1 cellular context compared by ENCODE assay signal in the genomic region with DNA sequence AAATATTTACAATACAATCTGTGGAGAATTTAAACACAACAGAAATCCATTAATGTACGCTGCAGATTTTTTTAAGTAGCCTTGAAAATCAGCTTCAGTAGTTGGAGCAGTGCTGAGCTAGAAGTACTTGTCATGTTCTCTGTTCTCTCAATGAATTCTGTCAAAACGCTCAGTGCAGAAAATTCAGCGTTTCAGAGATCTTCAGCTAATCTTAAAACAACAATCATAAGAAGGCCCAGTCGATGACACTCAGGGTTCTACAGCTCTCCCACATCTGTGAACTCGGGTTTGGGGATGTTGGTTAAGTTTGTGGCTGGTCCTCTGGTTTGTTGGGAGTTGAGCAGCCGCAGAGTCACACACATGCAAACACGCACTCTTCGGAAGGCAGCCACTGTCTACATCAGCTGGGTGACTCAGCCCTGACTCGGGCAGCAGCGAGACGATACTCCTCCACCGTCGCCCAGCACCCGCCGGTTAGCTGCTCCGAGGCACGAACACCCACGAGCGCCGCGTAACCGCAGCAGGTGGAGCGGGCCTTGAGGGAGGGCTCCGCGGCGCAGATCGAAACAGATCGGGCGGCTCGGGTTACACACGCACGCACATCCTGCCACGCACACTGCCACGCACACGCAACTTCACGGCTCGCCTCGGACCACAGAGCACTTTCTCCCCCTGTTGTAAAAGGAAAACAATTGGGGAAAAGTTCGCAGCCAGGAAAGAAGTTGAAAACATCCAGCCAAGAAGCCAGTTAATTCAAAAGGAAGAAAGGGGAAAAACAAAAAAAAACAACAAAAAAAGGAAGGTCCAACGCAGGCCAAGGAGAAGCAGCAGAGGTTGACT.
TF ChIP-seq lines count a peak whose summit lies in the region.

No MANE protein-coding gene starts in this region.

TF ChIP-seq in K562, 482 proteins besides CTCF, POLR2A, EP300 and RAD21 (continued from another document and continues in another):
- TF ChIP-seq, protein P1, sequence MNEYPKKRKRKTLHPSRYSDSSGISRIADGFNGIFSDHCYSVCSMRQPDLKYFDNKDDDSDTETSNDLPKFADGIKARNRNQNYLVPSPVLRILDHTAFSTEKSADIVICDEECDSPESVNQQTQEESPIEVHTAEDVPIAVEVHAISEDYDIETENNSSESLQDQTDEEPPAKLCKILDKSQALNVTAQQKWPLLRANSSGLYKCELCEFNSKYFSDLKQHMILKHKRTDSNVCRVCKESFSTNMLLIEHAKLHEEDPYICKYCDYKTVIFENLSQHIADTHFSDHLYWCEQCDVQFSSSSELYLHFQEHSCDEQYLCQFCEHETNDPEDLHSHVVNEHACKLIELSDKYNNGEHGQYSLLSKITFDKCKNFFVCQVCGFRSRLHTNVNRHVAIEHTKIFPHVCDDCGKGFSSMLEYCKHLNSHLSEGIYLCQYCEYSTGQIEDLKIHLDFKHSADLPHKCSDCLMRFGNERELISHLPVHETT (CRISPR knock-in tag; conservative IDR thresholded peaks at IDR 0.05 in 1 of 2, IDR thresholded peaks at IDR 0.05 in 1 of 2) = 0 out of 4 replicates have a peak, but pooled peaks of 1 of the 2 experiments have one; percentile 34
- peak in 1 of 2 experiments; percentile 72; a peak in 1 of 4 replicates for TF ChIP-seq SIN3A (IDR thresholded peaks at IDR 0.05; ENCODE audit: borderline replicate concordance in 2 of 2, control insufficient read depth in 1 of 2, low read depth in 2 of 2, low read length in 2 of 2)
- no peak for TF ChIP-seq CEBPB (tag; IDR thresholded peaks at IDR 0.05)
- TF ChIP-seq RBM22 (IDR thresholded peaks at IDR 0.05; ENCODE audit: low read depth, low read length, poor library complexity, severe bottlenecking) = peak; percentile 88
- TF ChIP-seq, protein P2, sequence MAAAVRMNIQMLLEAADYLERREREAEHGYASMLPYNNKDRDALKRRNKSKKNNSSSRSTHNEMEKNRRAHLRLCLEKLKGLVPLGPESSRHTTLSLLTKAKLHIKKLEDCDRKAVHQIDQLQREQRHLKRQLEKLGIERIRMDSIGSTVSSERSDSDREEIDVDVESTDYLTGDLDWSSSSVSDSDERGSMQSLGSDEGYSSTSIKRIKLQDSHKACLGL (CRISPR knock-in tag; IDR thresholded peaks at IDR 0.05; ENCODE audit: borderline replicate concordance, poor library complexity, severe bottlenecking) = no peak
- peak; percentile 34; the same call in 1 of the 2 replicates for TF ChIP-seq BRD4 (IDR thresholded peaks at IDR 0.05)
- no peak for TF ChIP-seq TAL1 (IDR thresholded peaks at IDR 0.05)
- TF ChIP-seq, protein P3, sequence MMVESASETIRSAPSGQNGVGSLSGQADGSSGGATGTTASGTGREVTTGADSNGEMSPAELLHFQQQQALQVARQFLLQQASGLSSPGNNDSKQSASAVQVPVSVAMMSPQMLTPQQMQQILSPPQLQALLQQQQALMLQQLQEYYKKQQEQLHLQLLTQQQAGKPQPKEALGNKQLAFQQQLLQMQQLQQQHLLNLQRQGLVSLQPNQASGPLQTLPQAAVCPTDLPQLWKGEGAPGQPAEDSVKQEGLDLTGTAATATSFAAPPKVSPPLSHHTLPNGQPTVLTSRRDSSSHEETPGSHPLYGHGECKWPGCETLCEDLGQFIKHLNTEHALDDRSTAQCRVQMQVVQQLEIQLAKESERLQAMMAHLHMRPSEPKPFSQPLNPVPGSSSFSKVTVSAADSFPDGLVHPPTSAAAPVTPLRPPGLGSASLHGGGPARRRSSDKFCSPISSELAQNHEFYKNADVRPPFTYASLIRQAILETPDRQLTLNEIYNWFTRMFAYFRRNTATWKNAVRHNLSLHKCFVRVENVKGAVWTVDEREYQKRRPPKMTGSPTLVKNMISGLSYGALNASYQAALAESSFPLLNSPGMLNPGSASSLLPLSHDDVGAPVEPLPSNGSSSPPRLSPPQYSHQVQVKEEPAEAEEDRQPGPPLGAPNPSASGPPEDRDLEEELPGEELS (CRISPR knock-in tag; IDR thresholded peaks at IDR 0.05; ENCODE audit: borderline replicate concordance) = peak; percentile 80; the same call in 1 of the 2 replicates
- TF ChIP-seq, protein P4, sequence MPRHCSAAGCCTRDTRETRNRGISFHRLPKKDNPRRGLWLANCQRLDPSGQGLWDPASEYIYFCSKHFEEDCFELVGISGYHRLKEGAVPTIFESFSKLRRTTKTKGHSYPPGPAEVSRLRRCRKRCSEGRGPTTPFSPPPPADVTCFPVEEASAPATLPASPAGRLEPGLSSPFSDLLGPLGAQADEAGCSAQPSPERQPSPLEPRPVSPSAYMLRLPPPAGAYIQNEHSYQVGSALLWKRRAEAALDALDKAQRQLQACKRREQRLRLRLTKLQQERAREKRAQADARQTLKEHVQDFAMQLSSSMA (CRISPR knock-in tag; IDR thresholded peaks at IDR 0.05) = no peak
- TF ChIP-seq, protein P5, sequence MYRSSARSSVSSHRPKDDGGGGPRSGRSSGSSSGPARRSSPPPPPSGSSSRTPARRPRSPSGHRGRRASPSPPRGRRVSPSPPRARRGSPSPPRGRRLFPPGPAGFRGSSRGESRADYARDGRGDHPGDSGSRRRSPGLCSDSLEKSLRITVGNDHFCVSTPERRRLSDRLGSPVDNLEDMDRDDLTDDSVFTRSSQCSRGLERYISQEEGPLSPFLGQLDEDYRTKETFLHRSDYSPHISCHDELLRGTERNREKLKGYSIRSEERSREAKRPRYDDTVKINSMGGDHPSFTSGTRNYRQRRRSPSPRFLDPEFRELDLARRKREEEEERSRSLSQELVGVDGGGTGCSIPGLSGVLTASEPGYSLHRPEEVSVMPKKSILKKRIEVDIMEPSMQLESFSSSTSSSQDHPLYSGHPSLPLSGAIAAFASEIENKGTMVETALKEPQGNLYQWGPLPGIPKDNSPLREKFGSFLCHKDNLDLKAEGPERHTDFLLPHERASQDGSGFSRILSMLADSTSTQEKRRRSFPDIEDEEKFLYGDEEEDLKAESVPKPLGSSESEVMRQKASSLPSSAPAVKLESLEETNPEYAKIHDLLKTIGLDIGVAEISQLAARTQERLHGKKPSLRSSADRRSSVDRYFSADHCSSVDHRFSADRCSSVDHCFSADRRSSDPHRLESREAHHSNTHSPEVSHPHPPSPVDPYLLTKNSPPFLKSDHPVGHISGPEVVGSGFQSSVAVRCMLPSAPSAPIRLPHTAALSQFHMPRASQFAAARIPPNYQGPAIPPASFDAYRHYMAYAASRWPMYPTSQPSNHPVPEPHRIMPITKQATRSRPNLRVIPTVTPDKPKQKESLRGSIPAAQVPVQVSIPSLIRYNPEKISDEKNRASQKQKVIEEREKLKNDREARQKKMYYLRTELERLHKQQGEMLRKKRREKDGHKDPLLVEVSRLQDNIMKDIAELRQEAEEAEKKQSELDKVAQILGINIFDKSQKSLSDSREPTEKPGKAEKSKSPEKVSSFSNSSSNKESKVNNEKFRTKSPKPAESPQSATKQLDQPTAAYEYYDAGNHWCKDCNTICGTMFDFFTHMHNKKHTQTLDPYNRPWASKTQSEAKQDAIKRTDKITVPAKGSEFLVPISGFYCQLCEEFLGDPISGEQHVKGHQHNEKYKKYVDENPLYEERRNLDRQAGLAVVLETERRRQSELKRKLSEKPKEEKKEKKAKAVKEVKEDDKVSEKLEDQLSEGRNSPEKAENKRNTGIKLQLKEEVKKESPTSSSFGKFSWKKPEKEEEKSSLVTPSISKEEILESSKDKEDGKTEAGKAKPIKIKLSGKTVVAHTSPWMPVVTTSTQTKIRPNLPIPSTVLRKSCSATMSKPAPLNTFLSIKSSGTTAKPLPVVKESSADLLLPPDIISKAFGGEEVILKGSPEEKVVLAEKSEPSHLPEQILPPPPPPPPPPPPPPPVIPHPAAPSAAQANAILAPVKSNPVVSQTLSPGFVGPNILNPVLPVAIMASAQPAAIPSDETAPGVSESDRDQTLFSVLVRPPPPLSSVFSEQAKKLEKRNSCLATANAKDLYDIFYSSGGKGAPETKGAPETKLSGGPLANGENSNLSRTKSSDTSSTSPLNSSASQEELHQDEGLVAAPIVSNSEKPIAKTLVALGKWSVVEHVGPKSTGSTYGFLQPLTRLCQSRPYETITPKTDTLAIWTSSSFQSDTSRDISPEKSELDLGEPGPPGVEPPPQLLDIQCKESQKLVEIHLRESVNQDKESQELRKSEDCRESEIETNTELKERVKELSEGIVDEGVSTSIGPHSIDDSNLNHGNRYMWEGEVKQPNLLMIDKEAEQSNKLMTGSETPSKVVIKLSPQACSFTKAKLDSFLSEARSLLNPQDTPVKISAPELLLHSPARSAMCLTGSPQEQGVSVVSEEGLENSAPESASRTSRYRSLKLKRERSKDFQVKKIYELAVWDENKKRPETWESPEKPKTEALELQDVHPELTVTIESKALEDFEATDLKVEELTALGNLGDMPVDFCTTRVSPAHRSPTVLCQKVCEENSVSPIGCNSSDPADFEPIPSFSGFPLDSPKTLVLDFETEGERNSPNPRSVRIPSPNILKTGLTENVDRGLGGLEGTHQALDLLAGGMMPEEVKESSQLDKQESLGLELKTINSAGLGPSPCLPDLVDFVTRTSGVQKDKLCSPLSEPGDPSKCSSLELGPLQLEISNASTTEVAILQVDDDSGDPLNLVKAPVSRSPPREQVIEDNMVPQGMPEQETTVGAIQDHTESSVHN (IDR thresholded peaks at IDR 0.05; ENCODE audit: borderline replicate concordance in 1 of 2, low read depth in 1 of 2) = peak in 1 of 2 experiments; percentile 68; a peak in 1 of 4 replicates
- peak; percentile 74; the same call in 1 of the 2 replicates for TF ChIP-seq ESRRA (IDR thresholded peaks at IDR 0.05; ENCODE audit: borderline replicate concordance, low read depth)
- TF ChIP-seq, protein P6, sequence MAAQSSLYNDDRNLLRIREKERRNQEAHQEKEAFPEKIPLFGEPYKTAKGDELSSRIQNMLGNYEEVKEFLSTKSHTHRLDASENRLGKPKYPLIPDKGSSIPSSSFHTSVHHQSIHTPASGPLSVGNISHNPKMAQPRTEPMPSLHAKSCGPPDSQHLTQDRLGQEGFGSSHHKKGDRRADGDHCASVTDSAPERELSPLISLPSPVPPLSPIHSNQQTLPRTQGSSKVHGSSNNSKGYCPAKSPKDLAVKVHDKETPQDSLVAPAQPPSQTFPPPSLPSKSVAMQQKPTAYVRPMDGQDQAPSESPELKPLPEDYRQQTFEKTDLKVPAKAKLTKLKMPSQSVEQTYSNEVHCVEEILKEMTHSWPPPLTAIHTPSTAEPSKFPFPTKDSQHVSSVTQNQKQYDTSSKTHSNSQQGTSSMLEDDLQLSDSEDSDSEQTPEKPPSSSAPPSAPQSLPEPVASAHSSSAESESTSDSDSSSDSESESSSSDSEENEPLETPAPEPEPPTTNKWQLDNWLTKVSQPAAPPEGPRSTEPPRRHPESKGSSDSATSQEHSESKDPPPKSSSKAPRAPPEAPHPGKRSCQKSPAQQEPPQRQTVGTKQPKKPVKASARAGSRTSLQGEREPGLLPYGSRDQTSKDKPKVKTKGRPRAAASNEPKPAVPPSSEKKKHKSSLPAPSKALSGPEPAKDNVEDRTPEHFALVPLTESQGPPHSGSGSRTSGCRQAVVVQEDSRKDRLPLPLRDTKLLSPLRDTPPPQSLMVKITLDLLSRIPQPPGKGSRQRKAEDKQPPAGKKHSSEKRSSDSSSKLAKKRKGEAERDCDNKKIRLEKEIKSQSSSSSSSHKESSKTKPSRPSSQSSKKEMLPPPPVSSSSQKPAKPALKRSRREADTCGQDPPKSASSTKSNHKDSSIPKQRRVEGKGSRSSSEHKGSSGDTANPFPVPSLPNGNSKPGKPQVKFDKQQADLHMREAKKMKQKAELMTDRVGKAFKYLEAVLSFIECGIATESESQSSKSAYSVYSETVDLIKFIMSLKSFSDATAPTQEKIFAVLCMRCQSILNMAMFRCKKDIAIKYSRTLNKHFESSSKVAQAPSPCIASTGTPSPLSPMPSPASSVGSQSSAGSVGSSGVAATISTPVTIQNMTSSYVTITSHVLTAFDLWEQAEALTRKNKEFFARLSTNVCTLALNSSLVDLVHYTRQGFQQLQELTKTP (IDR thresholded peaks at IDR 0.05; ENCODE audit: low read depth in 1 of 2, partially characterized antibody in 2 of 2) = peak; percentile 18 to 76
- TF ChIP-seq ZNF444 (CRISPR knock-in tag; IDR thresholded peaks at IDR 0.05) = no peak
- TF ChIP-seq, protein P7, sequence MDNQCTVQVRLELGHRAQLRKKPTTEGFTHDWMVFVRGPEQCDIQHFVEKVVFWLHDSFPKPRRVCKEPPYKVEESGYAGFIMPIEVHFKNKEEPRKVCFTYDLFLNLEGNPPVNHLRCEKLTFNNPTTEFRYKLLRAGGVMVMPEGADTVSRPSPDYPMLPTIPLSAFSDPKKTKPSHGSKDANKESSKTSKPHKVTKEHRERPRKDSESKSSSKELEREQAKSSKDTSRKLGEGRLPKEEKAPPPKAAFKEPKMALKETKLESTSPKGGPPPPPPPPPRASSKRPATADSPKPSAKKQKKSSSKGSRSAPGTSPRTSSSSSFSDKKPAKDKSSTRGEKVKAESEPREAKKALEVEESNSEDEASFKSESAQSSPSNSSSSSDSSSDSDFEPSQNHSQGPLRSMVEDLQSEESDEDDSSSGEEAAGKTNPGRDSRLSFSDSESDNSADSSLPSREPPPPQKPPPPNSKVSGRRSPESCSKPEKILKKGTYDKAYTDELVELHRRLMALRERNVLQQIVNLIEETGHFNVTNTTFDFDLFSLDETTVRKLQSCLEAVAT (IDR thresholded peaks at IDR 0.05) = peak; percentile 67 to 94; a peak in 3 of 4 replicates
- no peak for TF ChIP-seq TCFL5 (CRISPR knock-in tag; conservative IDR thresholded peaks at IDR 0.05)
- TF ChIP-seq DPF2 (IDR thresholded peaks at IDR 0.05) = peak; percentile 83; the same call in 1 of the 2 replicates
- peak; percentile 60 for TF ChIP-seq HDAC3 (IDR thresholded peaks at IDR 0.05; ENCODE audit: borderline replicate concordance, partially characterized antibody)
